In the genomic region with DNA sequence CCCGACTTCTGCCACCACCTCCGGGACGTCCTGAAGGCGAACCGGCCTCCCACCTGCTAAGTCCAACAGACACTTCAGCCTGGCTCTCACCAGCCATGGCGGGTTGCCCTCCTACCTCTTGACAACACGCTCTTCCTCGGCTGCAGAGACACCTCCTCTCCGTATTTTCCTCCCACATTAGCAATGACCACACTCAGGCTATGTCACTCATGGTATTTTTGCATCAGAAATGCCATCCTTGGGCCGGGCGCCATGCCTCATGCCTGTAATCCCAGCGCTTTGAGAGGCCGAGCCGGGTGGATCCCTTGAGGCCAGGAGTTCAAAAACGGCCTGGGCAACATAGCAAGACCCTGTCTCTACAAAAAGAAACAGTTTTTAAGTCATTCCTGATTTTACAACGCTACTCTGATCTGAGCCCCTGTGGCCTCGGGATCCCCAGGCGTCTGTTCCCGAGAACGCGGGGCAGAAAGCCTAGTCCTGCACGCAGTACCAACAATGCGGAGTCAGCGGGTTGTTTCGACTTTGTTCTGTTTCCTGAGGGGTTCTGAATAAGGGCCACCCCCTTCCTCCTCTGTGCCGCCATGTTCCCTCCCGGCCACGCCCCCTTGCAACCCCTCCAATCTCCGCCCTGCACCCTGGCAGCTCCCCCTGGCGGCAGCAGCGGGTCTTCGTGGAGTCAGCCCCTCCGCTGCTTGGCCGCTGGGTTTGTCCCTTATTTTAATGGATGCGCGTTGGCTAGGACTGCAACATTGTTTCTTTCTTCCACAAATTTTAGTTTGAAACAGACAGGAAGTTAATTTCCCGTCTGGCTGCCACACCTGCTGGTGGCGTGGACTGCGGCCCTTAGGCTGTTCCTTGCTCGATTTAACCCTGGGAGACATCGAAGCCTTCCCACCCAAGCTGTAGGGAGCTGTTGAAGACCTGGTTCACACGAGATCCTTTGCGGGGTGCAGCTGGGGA, we compare ENCODE assay signal across 8 cellular contexts. TPM values are rescaled to one million over a fixed set of nuclear protein-coding genes. Genes with fewer than 3 reads are reported as not detected.
A peak's percentile ranks its signal among the peaks of the same experiment; 100 is the strongest.
DNase-seq lines count a peak whose midpoint lies in the region; ATAC-seq and TF ChIP-seq lines count a peak whose summit lies in the region.

No MANE protein-coding gene starts in this region.

- H3K4me3 ChIP-seq in MM.1S (ENCODE audit: low read length) = peak overlapping the region; percentile 54

- peak overlapping the region; percentile 80 to 96 (median 90) for H3K27ac Mint-ChIP-seq in CD14-positive monocyte
- H3K27ac Mint-ChIP-seq in central memory CD8-positive, alpha-beta T cell (ENCODE audit: low read depth) = peak overlapping the region; percentile 56

- H3K4me1 ChIP-seq in MM.1S (ENCODE audit: low read length) = no peaks in the 10 kb centered on the region

- H3K9me2 ChIP-seq in MM.1S (replicated peaks; ENCODE audit: insufficient read depth, low read length) = no peaks in the 10 kb centered on the region

- intact Hi-C loops in CD14-positive monocyte (cut with micrococcal nuclease) = loop anchor here in 1 of 2 donors (10.0 kb wide), 1 partner anchor 295 kb away; a partner anchor contains a TSS

- H3K9me3 ChIP-seq in MM.1S (replicated peaks; ENCODE audit: insufficient read depth, low read length) = no peaks in the 10 kb centered on the region

- H3K4me3 Mint-ChIP-seq in CD14-positive monocyte = peak overlapping the region; percentile 84 to 95
- H3K4me3 Mint-ChIP-seq in central memory CD8-positive, alpha-beta T cell = peak overlapping the region; percentile 78

- ATAC-seq in GM21381 (IDR thresholded peaks at IDR 0.05; ENCODE audit: unreplicated experiment) (peak; percentile 86), left lobe of liver (peak; percentile 95)
- peak; percentile 98 for ATAC-seq in central memory CD8-positive, alpha-beta T cell (replicated peaks; ENCODE audit: extremely low read depth, poor library complexity, severe bottlenecking)

- H3K27me3 ChIP-seq in MM.1S (replicated peaks; ENCODE audit: insufficient read depth, low read length) = peaks cover 15% of the 10 kb centered on the region; the same call in 1 of the 2 replicates

- H3K36me3 ChIP-seq in MM.1S (replicated peaks; ENCODE audit: insufficient read depth, low read length) = no peaks in the 10 kb centered on the region

- H3K4me1 Mint-ChIP-seq in CD14-positive monocyte = peaks cover 10% of the 10 kb centered on the region
- H3K4me1 Mint-ChIP-seq in central memory CD8-positive, alpha-beta T cell = peaks cover 8% of the 10 kb centered on the region

- H4K20me1 ChIP-seq in MM.1S (ENCODE audit: insufficient read depth, low read length) = no peaks in the 10 kb centered on the region

- peak overlapping the region; percentile 81 for H2AFZ ChIP-seq in MM.1S (ENCODE audit: low read length)

- peaks cover 0 to 9% (median 6%) of the 10 kb centered on the region in 7 donors for H3K9me3 Mint-ChIP-seq in CD14-positive monocyte
- H3K9me3 Mint-ChIP-seq in central memory CD8-positive, alpha-beta T cell = no peaks in the 10 kb centered on the region

- H3K36me3 Mint-ChIP-seq in CD14-positive monocyte = peaks cover 3 to 5% of the 10 kb centered on the region in 2 donors
- peaks cover 3% of the 10 kb centered on the region for H3K36me3 Mint-ChIP-seq in central memory CD8-positive, alpha-beta T cell (ENCODE audit: insufficient read depth)

- TF ChIP-seq CTCF in CD14-positive monocyte (IDR thresholded peaks at IDR 0.05) (peak; percentile 87), MM.1S (IDR thresholded peaks at IDR 0.05; ENCODE audit: low read length) (peak; percentile 85)

- peak overlapping the region; percentile 42; the same call in 1 of the 2 replicates for H3K9ac ChIP-seq in MM.1S (ENCODE audit: low read length)

- DNase-seq in CD14-positive monocyte (ENCODE audit: low spot score) (peak; percentile 88), MM.1S (peak; percentile 67), left lobe of liver (ENCODE audit: low spot score) (peak; percentile 78), HT-29 (ENCODE audit: low spot score) (no peak)
- peak; percentile 88 for DNase-seq in activated CD4-positive, CD25-positive, alpha-beta regulatory T cell treated with anti-CD3 and anti-CD28 coated beads, Interleukin-2, amount 50 U/mL, for 16 hours (ENCODE audit: low read depth, low spot score)
- DNase-seq in central memory CD8-positive, alpha-beta T cell (ENCODE audit: low spot score in 2 of 2) = peak; percentile 80 to 89
- DNase-seq in stimulated activated CD4-positive, alpha-beta T cell treated with anti-CD3 and anti-CD28 coated beads, Interleukin-4, amount 100 ng/mL, for 24 hours = peak; percentile 80

- peak overlapping the region; percentile 47; the same call in 1 of the 2 replicates for H3K4me2 ChIP-seq in MM.1S (ENCODE audit: low read depth, low read length)

- no peaks in the 10 kb centered on the region for H3K79me2 ChIP-seq in MM.1S (ENCODE audit: low read length)

- H3K27ac ChIP-seq in MM.1S (ENCODE audit: low read length) = no peak overlapping the region

- H3F3A ChIP-seq in MM.1S (ENCODE audit: insufficient read depth, low read length) = no peaks in the 10 kb centered on the region

- H3K27me3 Mint-ChIP-seq in CD14-positive monocyte (ENCODE audit: low read depth in 3 of 3) = peaks cover 0 to 3% (median 2%) of the 10 kb centered on the region in 3 donors
- no peaks in the 10 kb centered on the region for H3K27me3 Mint-ChIP-seq in central memory CD8-positive, alpha-beta T cell

RNA-seq across cellular contexts. Expression of a gene that starts 9.7 kb away (rescaled TPM):
- polyA plus RNA-seq in CD14-positive monocyte = 10 to 100 TPM; 30.6 to 35.1 TPM
- total RNA-seq in left lobe of liver = 39.8 TPM
- total RNA-seq in HT-29 (2014; rRNA removed; shearing (Covaris generic)) = 18.0 and 19.0 TPM in 2 replicates
